18 cellular contexts compared by ENCODE assay signal in genomic region chr20:34997171-34997570, GRCh38. TPM values are rescaled to one million over a fixed set of nuclear protein-coding genes. Genes with fewer than 3 reads are reported as not detected.
DNase-seq lines count a peak whose midpoint lies in the region; ATAC-seq, FAIRE-seq and TF ChIP-seq lines count a peak whose summit lies in the region.
"Had no signal": no experiment of that assay in that cellular context is flagged by ENCODE, and none has a peak within 500 bp of the region (broad histone marks: within the 10 kb centered on the region; RNA-seq: fewer than 3 reads in every experiment).

No MANE protein-coding gene starts in this region.

- peak in 3 of 4 donors; percentile 17 to 34 (median 20) for ATAC-seq in pancreas
- no peak for ATAC-seq in GM21529 (IDR thresholded peaks at IDR 0.05; ENCODE audit: unreplicated experiment)
- no peak for ATAC-seq in GM21381 (IDR thresholded peaks at IDR 0.05; ENCODE audit: unreplicated experiment)
- no peak for ATAC-seq in HG03460 (IDR thresholded peaks at IDR 0.05; ENCODE audit: unreplicated experiment)

- TF ChIP-seq CTCF in pancreas (IDR thresholded peaks at IDR 0.05) = no peak

- in situ Hi-C loops in G401 (cut with HindIII; ENCODE audit: low sequenced_read_pairs) = no loop called here

- H3K4me1 ChIP-seq in pancreas = no peaks in the 10 kb centered on the region
- H3K4me1 ChIP-seq: BLaER1, parathyroid adenoma had no signal

- DNase-seq in G401 (ENCODE audit: low spot score) (peak; percentile 71), amygdala (lab: John Stamatoyannopoulos, UW) (peak in 29 of 56 donors; percentile 10 to 62 (median 33)), globus pallidus (ENCODE audit: low spot score) (peak; percentile 59), pancreas (peak in 1 of 6 donors; percentile 72), COR-L47 (lab: John Stamatoyannopoulos, UW) (no peak)
- DNase-seq: activated CD4-positive, alpha-beta T cell treated with anti-CD3 and anti-CD28 coated beads, Interleukin-2, amount 50 U/mL, for 4 hours; NCI-H2029; stimulated activated CD4-positive, alpha-beta T cell treated with anti-CD3 and anti-CD28 coated beads, Interleukin-4, amount 100 ng/mL, for 24 hours; SW 1271 had no signal

- intact Hi-C loops in pancreas (cut with DNase I) = no loop called here

- FAIRE-seq in pancreas (lab: Jason Lieb, UNC) = no peak
- FAIRE-seq: GM18507 had no signal

- H3K36me3 ChIP-seq in pancreas = peaks cover 0 to 53% (median 21%) of the 10 kb centered on the region in 3 donors

- H3K9me3 ChIP-seq in pancreas = no peaks in the 10 kb centered on the region
- H3K9me3 ChIP-seq: BLaER1, heart right ventricle had no signal

- WGBS in pancreas, 2 donors = 81 to 87% methylated on average over 17 to 39 of the region's 39 CpGs

- no peak overlapping the region for H3K27ac ChIP-seq in pancreas
- H3K27ac ChIP-seq: BLaER1, KMS-11, parathyroid adenoma had no signal

- no peak overlapping the region for H3K4me3 ChIP-seq in pancreas
- H3K4me3 ChIP-seq: BLaER1, heart right ventricle had no signal

- H3K27me3 ChIP-seq in pancreas = no peaks in the 10 kb centered on the region
- H3K27me3 ChIP-seq: BLaER1, heart right ventricle had no signal

RNA-seq across cellular contexts. Expression of gene MYH7B, which starts 41.5 kb away (rescaled TPM):
- total RNA-seq in G401 (2014; rRNA removed; shearing (Covaris generic)) = 0.06 and 0.24 TPM in 2 replicates
- total RNA-seq in pancreas = under 1 TPM; 0.09 to 0.72 (median 0.27) TPM
- 1 to 10 TPM; 1.9 to 2.3 TPM for polyA plus RNA-seq in pancreas
- total RNA-seq: dermis microvascular lymphatic vessel endothelial cell had no signal

RNA-seq across cellular contexts. Expression of gene GSS, which starts 41.6 kb away (rescaled TPM):
- 104 and 112 TPM in 2 replicates for total RNA-seq in G401 (2014; rRNA removed; shearing (Covaris generic))
- total RNA-seq in pancreas = 10 to 100 TPM in 4 of 6 donors, 1 to 10 TPM in 2; 6.7 to 17.9 (median 10.7) TPM
- 10 to 100 TPM; 28.7 to 32.2 TPM for polyA plus RNA-seq in pancreas

Comparison
In these comparisons a context has a peak if more than half of its experiments do, and no peak if none do; other contexts are left out.
1. ATAC-seq: peak in pancreas (3 of 4); none in GM21529 (single experiment), GM21381 (single experiment) and HG03460 (single experiment).